In the genomic region with DNA sequence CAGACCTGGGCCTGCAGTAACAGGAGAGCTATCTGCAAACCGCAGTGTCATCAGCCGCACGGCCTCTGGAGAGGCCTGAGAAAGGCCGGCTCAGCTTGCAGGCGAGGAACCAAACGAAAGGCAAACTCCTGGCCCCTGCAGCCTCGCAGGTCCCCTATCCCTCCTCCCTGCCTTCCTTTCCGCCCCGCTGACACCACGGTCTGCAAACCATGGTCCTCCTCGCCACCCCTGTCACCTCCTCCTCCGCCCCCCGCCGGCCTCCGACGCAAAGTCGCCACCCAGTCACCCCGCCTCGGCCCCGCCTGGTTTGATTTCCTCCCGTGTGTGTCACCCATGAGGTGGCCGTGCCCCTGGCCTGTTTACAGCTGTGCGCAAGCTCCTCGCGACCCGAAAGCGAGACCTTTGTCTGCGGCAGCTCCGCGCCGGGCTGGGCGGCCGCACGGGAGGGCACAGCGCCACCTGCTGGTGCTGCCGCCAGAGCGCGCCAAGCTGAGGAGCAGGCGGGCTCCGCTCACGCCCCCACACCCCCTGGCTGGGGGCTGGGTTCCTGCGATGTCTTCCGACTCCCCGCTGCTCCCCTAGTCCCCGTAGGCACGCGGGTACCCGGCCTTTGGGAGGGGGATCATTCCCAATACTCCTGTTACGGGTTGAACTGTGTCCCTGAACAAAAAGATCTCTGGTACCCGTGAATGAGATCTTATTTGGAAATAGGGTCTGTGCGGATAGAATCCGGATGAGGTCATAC, we compare ENCODE assay signal across 1 cellular context.
TF ChIP-seq lines count a peak whose summit lies in the region.

No MANE protein-coding gene starts in this region.

TF ChIP-seq in HepG2, 621 proteins besides CTCF, POLR2A, EP300 and RAD21 (continued from another document and continues in another):
- TF ChIP-seq, protein P1, sequence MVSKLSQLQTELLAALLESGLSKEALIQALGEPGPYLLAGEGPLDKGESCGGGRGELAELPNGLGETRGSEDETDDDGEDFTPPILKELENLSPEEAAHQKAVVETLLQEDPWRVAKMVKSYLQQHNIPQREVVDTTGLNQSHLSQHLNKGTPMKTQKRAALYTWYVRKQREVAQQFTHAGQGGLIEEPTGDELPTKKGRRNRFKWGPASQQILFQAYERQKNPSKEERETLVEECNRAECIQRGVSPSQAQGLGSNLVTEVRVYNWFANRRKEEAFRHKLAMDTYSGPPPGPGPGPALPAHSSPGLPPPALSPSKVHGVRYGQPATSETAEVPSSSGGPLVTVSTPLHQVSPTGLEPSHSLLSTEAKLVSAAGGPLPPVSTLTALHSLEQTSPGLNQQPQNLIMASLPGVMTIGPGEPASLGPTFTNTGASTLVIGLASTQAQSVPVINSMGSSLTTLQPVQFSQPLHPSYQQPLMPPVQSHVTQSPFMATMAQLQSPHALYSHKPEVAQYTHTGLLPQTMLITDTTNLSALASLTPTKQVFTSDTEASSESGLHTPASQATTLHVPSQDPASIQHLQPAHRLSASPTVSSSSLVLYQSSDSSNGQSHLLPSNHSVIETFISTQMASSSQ (IDR thresholded peaks at IDR 0.05; ENCODE audit: low read depth) = no peak
- TF ChIP-seq, protein P1 (CRISPR knock-in tag; IDR thresholded peaks at IDR 0.05; ENCODE audit: borderline replicate concordance) = no peak
- peak; percentile 58 for TF ChIP-seq ZBTB7A (CRISPR knock-in tag; IDR thresholded peaks at IDR 0.05)
- TF ChIP-seq HDAC2 (CRISPR knock-in tag; IDR thresholded peaks at IDR 0.05) = peak; percentile 72
- no peak for TF ChIP-seq GFI1 (CRISPR knock-in tag; IDR thresholded peaks at IDR 0.05; ENCODE audit: borderline replicate concordance)
- TF ChIP-seq MED1 (CRISPR knock-in tag; IDR thresholded peaks at IDR 0.05) = peak; percentile 48; the same call in 1 of the 2 replicates
- TF ChIP-seq, protein P2, sequence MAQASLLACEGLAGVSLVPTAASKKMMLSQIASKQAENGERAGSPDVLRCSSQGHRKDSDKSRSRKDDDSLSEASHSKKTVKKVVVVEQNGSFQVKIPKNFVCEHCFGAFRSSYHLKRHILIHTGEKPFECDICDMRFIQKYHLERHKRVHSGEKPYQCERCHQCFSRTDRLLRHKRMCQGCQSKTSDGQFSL (CRISPR knock-in tag; IDR thresholded peaks at IDR 0.05) = 0 out of 2 replicates have a peak, but pooled peaks have one; percentile 40
- no peak for TF ChIP-seq ATM (IDR thresholded peaks at IDR 0.05; ENCODE audit: borderline replicate concordance)
- TF ChIP-seq, protein P3, sequence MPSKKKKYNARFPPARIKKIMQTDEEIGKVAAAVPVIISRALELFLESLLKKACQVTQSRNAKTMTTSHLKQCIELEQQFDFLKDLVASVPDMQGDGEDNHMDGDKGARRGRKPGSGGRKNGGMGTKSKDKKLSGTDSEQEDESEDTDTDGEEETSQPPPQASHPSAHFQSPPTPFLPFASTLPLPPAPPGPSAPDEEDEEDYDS (CRISPR knock-in tag; IDR thresholded peaks at IDR 0.05) = no peak
- peak; percentile 49 for TF ChIP-seq RBM39 (IDR thresholded peaks at IDR 0.05; ENCODE audit: low read depth, low read length, poor library complexity, severe bottlenecking)
- TF ChIP-seq HNRNPK (IDR thresholded peaks at IDR 0.05; ENCODE audit: low read depth, low read length, poor library complexity, severe bottlenecking) = peak; percentile 66
- no peak for TF ChIP-seq ZNF207 (IDR thresholded peaks at IDR 0.05; ENCODE audit: borderline replicate concordance)
- TF ChIP-seq RAD51 (IDR thresholded peaks at IDR 0.05; ENCODE audit: borderline replicate concordance) = no peak
- TF ChIP-seq, protein P4, sequence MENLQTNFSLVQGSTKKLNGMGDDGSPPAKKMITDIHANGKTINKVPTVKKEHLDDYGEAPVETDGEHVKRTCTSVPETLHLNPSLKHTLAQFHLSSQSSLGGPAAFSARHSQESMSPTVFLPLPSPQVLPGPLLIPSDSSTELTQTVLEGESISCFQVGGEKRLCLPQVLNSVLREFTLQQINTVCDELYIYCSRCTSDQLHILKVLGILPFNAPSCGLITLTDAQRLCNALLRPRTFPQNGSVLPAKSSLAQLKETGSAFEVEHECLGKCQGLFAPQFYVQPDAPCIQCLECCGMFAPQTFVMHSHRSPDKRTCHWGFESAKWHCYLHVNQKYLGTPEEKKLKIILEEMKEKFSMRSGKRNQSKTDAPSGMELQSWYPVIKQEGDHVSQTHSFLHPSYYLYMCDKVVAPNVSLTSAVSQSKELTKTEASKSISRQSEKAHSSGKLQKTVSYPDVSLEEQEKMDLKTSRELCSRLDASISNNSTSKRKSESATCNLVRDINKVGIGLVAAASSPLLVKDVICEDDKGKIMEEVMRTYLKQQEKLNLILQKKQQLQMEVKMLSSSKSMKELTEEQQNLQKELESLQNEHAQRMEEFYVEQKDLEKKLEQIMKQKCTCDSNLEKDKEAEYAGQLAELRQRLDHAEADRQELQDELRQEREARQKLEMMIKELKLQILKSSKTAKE (CRISPR knock-in tag; IDR thresholded peaks at IDR 0.05; ENCODE audit: borderline replicate concordance) = peak; percentile 58; the same call in 1 of the 2 replicates
- no peak for TF ChIP-seq ZNF282 (IDR thresholded peaks at IDR 0.05; ENCODE audit: partially characterized antibody)
- peak; percentile 83 for TF ChIP-seq FOXK2 (IDR thresholded peaks at IDR 0.05)
- TF ChIP-seq SYNCRIP (IDR thresholded peaks at IDR 0.05; ENCODE audit: insufficient read depth, low read depth, low read length) = no peak
- no peak for TF ChIP-seq KLF11 (CRISPR knock-in tag; IDR thresholded peaks at IDR 0.05)
- no peak for TF ChIP-seq ZNF639 (CRISPR knock-in tag; conservative IDR thresholded peaks at IDR 0.05)
- TF ChIP-seq, protein P5, sequence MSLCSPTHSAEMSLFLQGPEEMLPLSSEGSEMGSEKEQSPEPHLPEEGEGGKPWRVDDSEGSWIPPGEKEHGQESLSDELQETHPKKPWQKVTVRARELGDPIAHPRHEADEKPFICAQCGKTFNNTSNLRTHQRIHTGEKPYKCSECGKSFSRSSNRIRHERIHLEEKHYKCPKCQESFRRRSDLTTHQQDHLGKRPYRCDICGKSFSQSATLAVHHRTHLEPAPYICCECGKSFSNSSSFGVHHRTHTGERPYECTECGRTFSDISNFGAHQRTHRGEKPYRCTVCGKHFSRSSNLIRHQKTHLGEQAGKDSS (CRISPR knock-in tag; IDR thresholded peaks at IDR 0.05; ENCODE audit: borderline replicate concordance, low read depth) = peak; percentile 26; the same call in 1 of the 2 replicates
- TF ChIP-seq, protein P6, sequence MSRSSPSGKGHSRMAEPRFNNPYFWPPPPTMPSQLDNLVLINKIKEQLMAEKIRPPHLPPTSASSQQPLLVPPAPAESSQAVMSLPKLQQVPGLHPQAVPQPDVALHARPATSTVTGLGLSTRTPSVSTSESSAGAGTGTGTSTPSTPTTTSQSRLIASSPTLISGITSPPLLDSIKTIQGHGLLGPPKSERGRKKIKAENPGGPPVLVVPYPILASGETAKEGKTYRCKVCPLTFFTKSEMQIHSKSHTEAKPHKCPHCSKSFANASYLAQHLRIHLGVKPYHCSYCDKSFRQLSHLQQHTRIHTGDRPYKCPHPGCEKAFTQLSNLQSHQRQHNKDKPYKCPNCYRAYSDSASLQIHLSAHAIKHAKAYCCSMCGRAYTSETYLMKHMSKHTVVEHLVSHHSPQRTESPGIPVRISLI (CRISPR knock-in tag; IDR thresholded peaks at IDR 0.05; ENCODE audit: borderline replicate concordance) = no peak
- TF ChIP-seq KLF15 (CRISPR knock-in tag; IDR thresholded peaks at IDR 0.05; ENCODE audit: borderline replicate concordance) = no peak
- peak; percentile 57; the same call in 1 of the 2 replicates for TF ChIP-seq RBFOX2 (IDR thresholded peaks at IDR 0.05; ENCODE audit: low read depth, low read length)
- TF ChIP-seq KDM3A (CRISPR knock-in tag; IDR thresholded peaks at IDR 0.05; ENCODE audit: low read depth) = peak; percentile 88
- TF ChIP-seq ZNF333 (CRISPR knock-in tag; IDR thresholded peaks at IDR 0.05; ENCODE audit: borderline replicate concordance) = no peak
- no peak for TF ChIP-seq JUNB (CRISPR knock-in tag; IDR thresholded peaks at IDR 0.05; ENCODE audit: borderline replicate concordance)
- peak; percentile 55; the same call in 1 of the 2 replicates for TF ChIP-seq BCL6 (CRISPR knock-in tag; IDR thresholded peaks at IDR 0.05)
- no peak for TF ChIP-seq ZNF3 (CRISPR knock-in tag; IDR thresholded peaks at IDR 0.05)
- no peak for TF ChIP-seq ZNF317 (CRISPR knock-in tag; IDR thresholded peaks at IDR 0.05)
- TF ChIP-seq, protein P7, sequence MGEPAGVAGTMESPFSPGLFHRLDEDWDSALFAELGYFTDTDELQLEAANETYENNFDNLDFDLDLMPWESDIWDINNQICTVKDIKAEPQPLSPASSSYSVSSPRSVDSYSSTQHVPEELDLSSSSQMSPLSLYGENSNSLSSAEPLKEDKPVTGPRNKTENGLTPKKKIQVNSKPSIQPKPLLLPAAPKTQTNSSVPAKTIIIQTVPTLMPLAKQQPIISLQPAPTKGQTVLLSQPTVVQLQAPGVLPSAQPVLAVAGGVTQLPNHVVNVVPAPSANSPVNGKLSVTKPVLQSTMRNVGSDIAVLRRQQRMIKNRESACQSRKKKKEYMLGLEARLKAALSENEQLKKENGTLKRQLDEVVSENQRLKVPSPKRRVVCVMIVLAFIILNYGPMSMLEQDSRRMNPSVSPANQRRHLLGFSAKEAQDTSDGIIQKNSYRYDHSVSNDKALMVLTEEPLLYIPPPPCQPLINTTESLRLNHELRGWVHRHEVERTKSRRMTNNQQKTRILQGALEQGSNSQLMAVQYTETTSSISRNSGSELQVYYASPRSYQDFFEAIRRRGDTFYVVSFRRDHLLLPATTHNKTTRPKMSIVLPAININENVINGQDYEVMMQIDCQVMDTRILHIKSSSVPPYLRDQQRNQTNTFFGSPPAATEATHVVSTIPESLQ (CRISPR knock-in tag; conservative IDR thresholded peaks at IDR 0.05) = no peak
- TF ChIP-seq PHB2 (IDR thresholded peaks at IDR 0.05; ENCODE audit: partially characterized antibody) = no peak
- TF ChIP-seq, protein P8, sequence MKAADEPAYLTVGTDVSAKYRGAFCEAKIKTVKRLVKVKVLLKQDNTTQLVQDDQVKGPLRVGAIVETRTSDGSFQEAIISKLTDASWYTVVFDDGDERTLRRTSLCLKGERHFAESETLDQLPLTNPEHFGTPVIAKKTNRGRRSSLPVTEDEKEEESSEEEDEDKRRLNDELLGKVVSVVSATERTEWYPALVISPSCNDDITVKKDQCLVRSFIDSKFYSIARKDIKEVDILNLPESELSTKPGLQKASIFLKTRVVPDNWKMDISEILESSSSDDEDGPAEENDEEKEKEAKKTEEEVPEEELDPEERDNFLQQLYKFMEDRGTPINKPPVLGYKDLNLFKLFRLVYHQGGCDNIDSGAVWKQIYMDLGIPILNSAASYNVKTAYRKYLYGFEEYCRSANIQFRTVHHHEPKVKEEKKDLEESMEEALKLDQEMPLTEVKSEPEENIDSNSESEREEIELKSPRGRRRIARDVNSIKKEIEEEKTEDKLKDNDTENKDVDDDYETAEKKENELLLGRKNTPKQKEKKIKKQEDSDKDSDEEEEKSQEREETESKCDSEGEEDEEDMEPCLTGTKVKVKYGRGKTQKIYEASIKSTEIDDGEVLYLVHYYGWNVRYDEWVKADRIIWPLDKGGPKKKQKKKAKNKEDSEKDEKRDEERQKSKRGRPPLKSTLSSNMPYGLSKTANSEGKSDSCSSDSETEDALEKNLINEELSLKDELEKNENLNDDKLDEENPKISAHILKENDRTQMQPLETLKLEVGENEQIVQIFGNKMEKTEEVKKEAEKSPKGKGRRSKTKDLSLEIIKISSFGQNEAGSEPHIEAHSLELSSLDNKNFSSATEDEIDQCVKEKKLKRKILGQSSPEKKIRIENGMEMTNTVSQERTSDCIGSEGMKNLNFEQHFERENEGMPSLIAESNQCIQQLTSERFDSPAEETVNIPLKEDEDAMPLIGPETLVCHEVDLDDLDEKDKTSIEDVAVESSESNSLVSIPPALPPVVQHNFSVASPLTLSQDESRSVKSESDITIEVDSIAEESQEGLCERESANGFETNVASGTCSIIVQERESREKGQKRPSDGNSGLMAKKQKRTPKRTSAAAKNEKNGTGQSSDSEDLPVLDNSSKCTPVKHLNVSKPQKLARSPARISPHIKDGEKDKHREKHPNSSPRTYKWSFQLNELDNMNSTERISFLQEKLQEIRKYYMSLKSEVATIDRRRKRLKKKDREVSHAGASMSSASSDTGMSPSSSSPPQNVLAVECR (CRISPR knock-in tag; IDR thresholded peaks at IDR 0.05; ENCODE audit: borderline replicate concordance) = peak; percentile 87
- peak; percentile 73 for TF ChIP-seq AGO2 (optimal IDR thresholded peaks at IDR 0.05; ENCODE audit: low read depth, low read length)
- no peak for TF ChIP-seq ZBTB37 (CRISPR knock-in tag; IDR thresholded peaks at IDR 0.05)
- TF ChIP-seq MIER2 (CRISPR knock-in tag; IDR thresholded peaks at IDR 0.05) = no peak
- TF ChIP-seq GZF1 (CRISPR knock-in tag; IDR thresholded peaks at IDR 0.05) = peak; percentile 53; the same call in 1 of the 2 replicates
- no peak for TF ChIP-seq RFXANK (CRISPR knock-in tag; IDR thresholded peaks at IDR 0.05)
- peak; percentile 56 for TF ChIP-seq TEAD3 (CRISPR knock-in tag; optimal IDR thresholded peaks at IDR 0.05; ENCODE audit: borderline replicate concordance)
- TF ChIP-seq, protein P9, sequence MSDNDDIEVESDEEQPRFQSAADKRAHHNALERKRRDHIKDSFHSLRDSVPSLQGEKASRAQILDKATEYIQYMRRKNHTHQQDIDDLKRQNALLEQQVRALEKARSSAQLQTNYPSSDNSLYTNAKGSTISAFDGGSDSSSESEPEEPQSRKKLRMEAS (IDR thresholded peaks at IDR 0.05) = peak; percentile 87
